Comparison of ENCODE assay signal across 1 cellular context in the genomic region with DNA sequence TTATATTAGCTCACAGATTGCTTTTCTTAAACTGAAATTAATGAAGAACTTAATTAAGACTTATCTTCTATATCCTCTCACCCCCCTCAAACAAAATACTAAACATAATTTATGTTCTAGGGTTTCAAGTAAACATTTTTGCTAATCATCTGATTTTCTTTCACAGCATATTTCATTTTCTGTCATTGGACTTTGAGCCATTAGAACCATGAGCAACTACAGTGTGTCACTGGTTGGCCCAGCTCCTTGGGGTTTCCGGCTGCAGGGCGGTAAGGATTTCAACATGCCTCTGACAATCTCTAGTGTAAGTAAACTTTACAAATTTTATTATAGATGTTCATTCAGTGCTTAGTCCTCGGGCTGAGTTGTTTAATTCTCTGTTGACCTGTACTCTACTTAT.
TF ChIP-seq lines count a peak whose summit lies in the region.

No MANE protein-coding gene starts in this region.

TF ChIP-seq in liver, 16 proteins besides CTCF, POLR2A, EP300 and RAD21 (continued from another document):
- TF ChIP-seq, protein P1, sequence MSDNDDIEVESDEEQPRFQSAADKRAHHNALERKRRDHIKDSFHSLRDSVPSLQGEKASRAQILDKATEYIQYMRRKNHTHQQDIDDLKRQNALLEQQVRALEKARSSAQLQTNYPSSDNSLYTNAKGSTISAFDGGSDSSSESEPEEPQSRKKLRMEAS (IDR thresholded peaks at IDR 0.05): no peak
